8 cellular contexts compared by ENCODE assay signal in genomic region chr11:45805305-45806071, GRCh38. TPM values are rescaled to one million over a fixed set of nuclear protein-coding genes. Genes with fewer than 3 reads are reported as not detected.
A peak's percentile ranks its signal among the peaks of the same experiment; 100 is the strongest.
DNase-seq lines count a peak whose midpoint lies in the region; ATAC-seq and TF ChIP-seq lines count a peak whose summit lies in the region.

No MANE protein-coding gene starts in this region.

- H3K36me3 ChIP-seq in KMS-11 (ENCODE audit: insufficient read depth), result no peaks in the 10 kb centered on the region
- H3K36me3 ChIP-seq in right atrium auricular region, result peaks cover 12% of the 10 kb centered on the region

- no peak overlapping the region for H3K4me3 ChIP-seq in KMS-11 (IDR thresholded peaks at IDR 0.05; ENCODE audit: insufficient read depth, low read depth, low read length)
- peak overlapping the region; percentile 65 to 83 for H3K4me3 ChIP-seq in right atrium auricular region

- H3K4me3 Mint-ChIP-seq in activated naive CD8-positive, alpha-beta T cell treated with anti-CD3 and anti-CD28 coated beads, Interleukin-2, amount 10 ng/mL, durations not matched to agents 7 days and 5 days, result peak overlapping the region; percentile 97

- peaks cover 28% of the 10 kb centered on the region for H3K79me2 ChIP-seq in KMS-11 (ENCODE audit: insufficient read depth, low read depth)

- peak overlapping the region; percentile 87 for H3K27ac Mint-ChIP-seq in activated naive CD8-positive, alpha-beta T cell treated with anti-CD3 and anti-CD28 coated beads, Interleukin-2, amount 10 ng/mL, durations not matched to agents 7 days and 5 days

- H2AFZ ChIP-seq in KMS-11 (ENCODE audit: low read depth), result no peak overlapping the region; the same call in 1 of the 2 replicates

- no peaks in the 10 kb centered on the region for H3K9me3 ChIP-seq in right atrium auricular region

- peaks cover 2% of the 10 kb centered on the region for H3K9me3 Mint-ChIP-seq in activated naive CD8-positive, alpha-beta T cell treated with anti-CD3 and anti-CD28 coated beads, Interleukin-2, amount 10 ng/mL, durations not matched to agents 7 days and 5 days

- no peak overlapping the region for H3K27ac ChIP-seq in KMS-11
- H3K27ac ChIP-seq in right atrium auricular region, result peak overlapping the region; percentile 88 to 91

- POLR2A ChIA-PET in activated naive CD8-positive, alpha-beta T cell treated with anti-CD3 and anti-CD28 coated beads, Interleukin-2, amount 10 ng/mL, durations not matched to agents 7 days and 5 days (lab: Charles Lee), result interaction anchor here (1.0 to 3.1 kb wide), 9 partner anchors 9 to 112 kb away, joined by 3 to 40 read pairs (median 6); partner anchors contain the start of genes CRY2 and PEX16

- no peaks in the 10 kb centered on the region for H3K27me3 ChIP-seq in KMS-11 (ENCODE audit: insufficient read depth, low read depth)
- no peaks in the 10 kb centered on the region for H3K27me3 ChIP-seq in right atrium auricular region

- no peak for TF ChIP-seq CTCF in KMS-11 (conservative IDR thresholded peaks at IDR 0.05; ENCODE audit: low read depth, low read length)
- TF ChIP-seq CTCF in right atrium auricular region (IDR thresholded peaks at IDR 0.05), result no peak

- no peaks in the 10 kb centered on the region for H4K20me1 ChIP-seq in KMS-11 (ENCODE audit: insufficient read depth)

- peak overlapping the region; percentile 94 for H3K4me2 ChIP-seq in KMS-11

- peaks cover 40% of the 10 kb centered on the region for H3K4me1 Mint-ChIP-seq in activated naive CD8-positive, alpha-beta T cell treated with anti-CD3 and anti-CD28 coated beads, Interleukin-2, amount 10 ng/mL, durations not matched to agents 7 days and 5 days

- H3K36me3 Mint-ChIP-seq in activated naive CD8-positive, alpha-beta T cell treated with anti-CD3 and anti-CD28 coated beads, Interleukin-2, amount 10 ng/mL, durations not matched to agents 7 days and 5 days, result peaks cover 13% of the 10 kb centered on the region

- no peaks in the 10 kb centered on the region for H3K27me3 Mint-ChIP-seq in activated naive CD8-positive, alpha-beta T cell treated with anti-CD3 and anti-CD28 coated beads, Interleukin-2, amount 10 ng/mL, durations not matched to agents 7 days and 5 days

- DNase-seq in EL, result peak; percentile 78
- peak; percentile 45 for DNase-seq in activated naive CD8-positive, alpha-beta T cell treated with anti-CD3 and anti-CD28 coated beads, Interleukin-2, amount 10 ng/mL, durations not matched to agents 7 days and 5 days
- DNase-seq in right atrium auricular region (ENCODE audit: low spot score), result no peak
- DNase-seq in renal cortical epithelial cell (ENCODE audit: low read depth), result peak; percentile 54
- no peak for DNase-seq in activated effector memory CD4-positive, alpha-beta T cell treated with Interleukin-2 at 50 U/mL for 16 hours

- peak overlapping the region; percentile 50; the same call in 1 of the 2 replicates for H3K9ac ChIP-seq in KMS-11

- ATAC-seq in GM21529 (IDR thresholded peaks at IDR 0.05; ENCODE audit: unreplicated experiment) (peak; percentile 30), HG03159 (IDR thresholded peaks at IDR 0.05; ENCODE audit: unreplicated experiment) (no peak)
- ATAC-seq in activated naive CD8-positive, alpha-beta T cell treated with anti-CD3 and anti-CD28 coated beads, Interleukin-2, amount 10 ng/mL, durations not matched to agents 7 days and 5 days (ENCODE audit: low read depth), result peak; percentile 43

- peaks cover 33% of the 10 kb centered on the region for H3K4me1 ChIP-seq in KMS-11 (ENCODE audit: low read depth, poor library complexity, severe bottlenecking)
- peaks cover 0 to 41% of the 10 kb centered on the region in 2 donors for H3K4me1 ChIP-seq in right atrium auricular region

RNA-seq across cellular contexts. Expression of gene SLC35C1, which starts 0.5 kb away (rescaled TPM):
- 10 to 100 TPM; 18.0 to 20.2 TPM for total RNA-seq in activated naive CD8-positive, alpha-beta T cell treated with anti-CD3 and anti-CD28 coated beads, Interleukin-2, amount 10 ng/mL, durations not matched to agents 7 days and 5 days
- 10 to 100 TPM in 1 of 2 donors, 1 to 10 TPM in 1; 5.2 to 11.6 TPM for total RNA-seq in right atrium auricular region
- 14.9 and 17.9 TPM in 2 replicates for total RNA-seq in renal cortical epithelial cell

RNA-seq across cellular contexts. Expression of gene CRY2, which starts 41.8 kb away (rescaled TPM):
- 10 to 100 TPM; 32.4 to 36.9 TPM for total RNA-seq in activated naive CD8-positive, alpha-beta T cell treated with anti-CD3 and anti-CD28 coated beads, Interleukin-2, amount 10 ng/mL, durations not matched to agents 7 days and 5 days
- total RNA-seq in right atrium auricular region (10 to 100 TPM; 43.0 to 62.9 TPM), renal cortical epithelial cell (5.4 and 14.4 TPM in 2 replicates)

Comparison
In these comparisons a context has a peak if more than half of its experiments do, and no peak if none do; other contexts are left out.
1. DNase-seq: peak in EL (single experiment), activated naive CD8-positive, alpha-beta T cell treated with anti-CD3 and anti-CD28 coated beads, Interleukin-2, amount 10 ng/mL, durations not matched to agents 7 days and 5 days (single experiment) and renal cortical epithelial cell (single experiment); none in right atrium auricular region (single experiment) and activated effector memory CD4-positive, alpha-beta T cell treated with Interleukin-2 at 50 U/mL for 16 hours (single experiment).